ENCODE assay signal across 30 cellular contexts in genomic region chr4:40165931-40166330, GRCh38. TPM values are rescaled to one million over a fixed set of nuclear protein-coding genes. Genes with fewer than 3 reads are reported as not detected.
"Had no signal": no experiment of that assay in that cellular context is flagged by ENCODE, and none has a peak within 500 bp of the region (broad histone marks: within the 10 kb centered on the region; RNA-seq: fewer than 3 reads in every experiment).

No MANE protein-coding gene starts in this region.

- H3K27me3 Mint-ChIP-seq: activated CD4-positive, alpha-beta memory T cell treated with anti-CD3 and anti-CD28 coated beads for 36 hours; activated CD4-positive, alpha-beta T cell treated with anti-CD3 and anti-CD28 coated beads for 36 hours; activated CD4-positive, alpha-beta T cell treated with anti-CD3 and anti-CD28 coated beads, Interleukin-2, amount 10 ng/mL, durations not matched to agents 24 days and 14 days; activated CD8-positive, alpha-beta memory T cell treated with anti-CD3 and anti-CD28 coated beads, Interleukin-2, amount 10 ng/mL, durations not matched to agents 7 days and 5 days; activated naive CD4-positive, alpha-beta T cell treated with anti-CD3 and anti-CD28 coated beads, Interleukin-2, amount 10 ng/mL, durations not matched to agents 7 days and 5 days; activated naive CD8-positive, alpha-beta T cell treated with anti-CD3 and anti-CD28 coated beads, Interleukin-2, amount 10 ng/mL, durations not matched to agents 7 days and 5 days; activated T-cell treated with anti-CD3 and anti-CD28 coated beads, Interleukin-2, amount 50 U/mL, for 24 hours; brain; central memory CD8-positive, alpha-beta T cell; dendritic cell treated with granulocyte-macrophage colony-stimulating factor and Interleukin-4, amounts not matched to agents 40 ng/mL and 50 ng/mL, for 4 days; effector memory CD8-positive, alpha-beta T cell had no signal

- H3K4me1 ChIP-seq: ascending aorta, breast epithelium, foreskin keratinocyte, gastrocnemius medialis had no signal

- H3K27ac ChIP-seq: ascending aorta, breast epithelium, coronary artery, foreskin keratinocyte, gastrocnemius medialis had no signal

- DNase-seq: activated CD4-positive, alpha-beta memory T cell treated with anti-CD3 and anti-CD28 coated beads for 36 hours; activated CD4-positive, alpha-beta T cell treated with anti-CD3 and anti-CD28 coated beads for 36 hours; activated CD4-positive, CD25-positive, alpha-beta regulatory T cell; activated CD4-positive, CD25-positive, alpha-beta regulatory T cell treated with anti-CD3 and anti-CD28 coated beads, Interleukin-2, amount 50 U/mL, for 72 hours; activated CD8-positive, alpha-beta memory T cell treated with anti-CD3 and anti-CD28 coated beads, Interleukin-2, amount 10 ng/mL, durations not matched to agents 7 days and 5 days; activated CD8-positive, alpha-beta memory T cell treated with anti-CD3 and anti-CD28 coated beads, Interleukin-2, amount 50 U/mL, for 48 hours; activated CD8-positive, alpha-beta T cell treated with anti-CD3 and anti-CD28 coated beads, Interleukin-2, amount 10 ng/mL, durations not matched to agents 7 days and 5 days; activated gamma-delta T cell; activated naive CD4-positive, alpha-beta T cell; activated naive CD4-positive, alpha-beta T cell treated with anti-CD3 and anti-CD28 coated beads, Interleukin-2, amount 10 ng/mL, durations not matched to agents 7 days and 5 days; activated naive CD8-positive, alpha-beta T cell treated with anti-CD3 and anti-CD28 coated beads, Interleukin-2, amount 10 ng/mL, durations not matched to agents 7 days and 5 days; activated T-cell treated with anti-CD3 and anti-CD28 coated beads for 4 hours; activated T-cell treated with anti-CD3 and anti-CD28 coated beads, Interleukin-2, amount 50 U/mL, for 24 hours; activated T-cell treated with anti-CD3 and anti-CD28 coated beads, Interleukin-2, amount 50 U/mL, for 72 hours; effector CD4-positive, alpha-beta T cell; effector memory CD8-positive, alpha-beta T cell; foreskin keratinocyte; gastrocnemius medialis; glutamatergic neuron; T-helper 2 cell had no signal

- H3K4me3 Mint-ChIP-seq: activated CD4-positive, alpha-beta memory T cell treated with anti-CD3 and anti-CD28 coated beads for 36 hours; activated CD4-positive, alpha-beta T cell treated with anti-CD3 and anti-CD28 coated beads for 36 hours; activated CD4-positive, alpha-beta T cell treated with anti-CD3 and anti-CD28 coated beads, Interleukin-2, amount 10 ng/mL, durations not matched to agents 24 days and 14 days; activated CD8-positive, alpha-beta memory T cell treated with anti-CD3 and anti-CD28 coated beads, Interleukin-2, amount 10 ng/mL, durations not matched to agents 7 days and 5 days; activated CD8-positive, alpha-beta T cell treated with anti-CD3 and anti-CD28 coated beads, Interleukin-2, amount 10 ng/mL, durations not matched to agents 7 days and 5 days; activated naive CD4-positive, alpha-beta T cell treated with anti-CD3 and anti-CD28 coated beads, Interleukin-2, amount 10 ng/mL, durations not matched to agents 7 days and 5 days; activated naive CD8-positive, alpha-beta T cell treated with anti-CD3 and anti-CD28 coated beads, Interleukin-2, amount 10 ng/mL, durations not matched to agents 7 days and 5 days; activated T-cell treated with anti-CD3 and anti-CD28 coated beads, Interleukin-2, amount 50 U/mL, for 24 hours; activated T-cell treated with anti-CD3 and anti-CD28 coated beads, Interleukin-2, amount 50 U/mL, for 72 hours; brain; central memory CD8-positive, alpha-beta T cell; dendritic cell treated with granulocyte-macrophage colony-stimulating factor and Interleukin-4, amounts not matched to agents 40 ng/mL and 50 ng/mL, for 4 days; effector memory CD8-positive, alpha-beta T cell had no signal

- H3K9me3 ChIP-seq: ascending aorta had no signal

- H3K36me3 ChIP-seq: ascending aorta, breast epithelium, gastrocnemius medialis had no signal

- ATAC-seq: activated CD4-positive, alpha-beta T cell treated with anti-CD3 and anti-CD28 coated beads for 36 hours; activated CD8-positive, alpha-beta memory T cell treated with anti-CD3 and anti-CD28 coated beads, Interleukin-2, amount 10 ng/mL, durations not matched to agents 7 days and 5 days; activated CD8-positive, alpha-beta T cell treated with anti-CD3 and anti-CD28 coated beads, Interleukin-2, amount 10 ng/mL, durations not matched to agents 7 days and 5 days; activated naive CD4-positive, alpha-beta T cell treated with anti-CD3 and anti-CD28 coated beads, Interleukin-2, amount 50 U/mL, for 72 hours; activated T-cell treated with anti-CD3 and anti-CD28 coated beads, Interleukin-2, amount 50 U/mL, for 72 hours; effector memory CD8-positive, alpha-beta T cell; esophagus mucosa; foreskin keratinocyte; gastrocnemius medialis had no signal

- H3K9me3 Mint-ChIP-seq: effector memory CD8-positive, alpha-beta T cell had no signal

- H3K27ac Mint-ChIP-seq: activated CD4-positive, alpha-beta memory T cell treated with anti-CD3 and anti-CD28 coated beads for 36 hours; activated CD4-positive, alpha-beta T cell treated with anti-CD3 and anti-CD28 coated beads for 36 hours; activated CD4-positive, alpha-beta T cell treated with anti-CD3 and anti-CD28 coated beads, Interleukin-2, amount 10 ng/mL, durations not matched to agents 24 days and 14 days; activated CD8-positive, alpha-beta memory T cell treated with anti-CD3 and anti-CD28 coated beads, Interleukin-2, amount 10 ng/mL, durations not matched to agents 7 days and 5 days; activated CD8-positive, alpha-beta T cell treated with anti-CD3 and anti-CD28 coated beads, Interleukin-2, amount 10 ng/mL, durations not matched to agents 7 days and 5 days; activated naive CD4-positive, alpha-beta T cell treated with anti-CD3 and anti-CD28 coated beads, Interleukin-2, amount 10 ng/mL, durations not matched to agents 7 days and 5 days; activated naive CD4-positive, alpha-beta T cell treated with anti-CD3 and anti-CD28 coated beads, Interleukin-2, amount 50 U/mL, for 72 hours; activated naive CD8-positive, alpha-beta T cell treated with anti-CD3 and anti-CD28 coated beads, Interleukin-2, amount 10 ng/mL, durations not matched to agents 7 days and 5 days; activated T-cell treated with anti-CD3 and anti-CD28 coated beads, Interleukin-2, amount 50 U/mL, for 24 hours; activated T-cell treated with anti-CD3 and anti-CD28 coated beads, Interleukin-2, amount 50 U/mL, for 72 hours; brain; dendritic cell treated with granulocyte-macrophage colony-stimulating factor and Interleukin-4, amounts not matched to agents 40 ng/mL and 50 ng/mL, for 4 days; effector memory CD8-positive, alpha-beta T cell had no signal

- H3K4me3 ChIP-seq: ascending aorta, breast epithelium, coronary artery, gastrocnemius medialis had no signal

- H3K4me1 Mint-ChIP-seq: brain; central memory CD8-positive, alpha-beta T cell had no signal

- H3K27me3 ChIP-seq: ascending aorta, breast epithelium, foreskin keratinocyte, gastrocnemius medialis had no signal

RNA-seq across cellular contexts. Expression of gene RHOH, which starts 30.9 kb away (rescaled TPM):
- total RNA-seq: ascending aorta, epithelial cell of proximal tubule, foreskin keratinocyte had no signal
- polyA plus RNA-seq: foreskin keratinocyte had no signal
